18 cellular contexts compared by ENCODE assay signal in the genomic region with DNA sequence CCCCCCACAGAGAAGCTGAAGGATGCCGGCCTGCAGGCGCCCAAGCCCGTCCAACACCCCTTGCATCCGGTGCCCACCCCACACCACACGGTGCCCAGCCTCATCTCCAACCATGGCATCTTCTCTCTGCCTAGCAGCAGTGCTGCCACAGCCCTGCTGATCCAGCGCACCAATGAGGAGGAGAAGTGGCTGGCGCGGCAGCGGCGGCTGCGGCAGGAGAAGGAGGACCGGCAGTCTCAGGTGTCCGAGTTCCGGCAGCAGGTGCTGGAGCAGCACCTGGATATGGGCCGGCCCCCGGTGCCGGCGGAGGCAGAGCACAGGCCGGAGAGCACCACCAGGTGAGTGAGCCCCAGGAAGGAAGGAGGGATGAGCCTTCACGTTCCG.
"Had no signal": no experiment of that assay in that cellular context is flagged by ENCODE, and none has a peak within 500 bp of the region (broad histone marks: within the 10 kb centered on the region; RNA-seq: fewer than 3 reads in every experiment).

No MANE protein-coding gene starts in this region.

- H3K4me1 ChIP-seq: pancreas had no signal

- H3K4me1 Mint-ChIP-seq: activated B cell treated with CpG ODN at 0.5 μM for 24 hours had no signal

- H3K9me3 Mint-ChIP-seq: activated B cell treated with CpG ODN at 0.5 μM for 24 hours; activated CD4-positive, alpha-beta memory T cell treated with anti-CD3 and anti-CD28 coated beads for 36 hours; activated naive CD4-positive, alpha-beta T cell treated with anti-CD3 and anti-CD28 coated beads, Interleukin-2, amount 50 U/mL, for 72 hours; activated T-helper 1 cell treated with anti-CD3 and anti-CD28 coated beads, Interleukin-12 subunit alpha, Interleukin-12 subunit beta, Interleukin-2, Interleukin-4 antibody, amounts not matched to agents 30 ng/mL and 10 ng/mL and 1 ng/mL, durations not matched to agents 14 hours and 24 hours and 36 hours; memory B cell; naive thymus-derived CD4-positive, alpha-beta T cell; neural progenitor cell had no signal

- H3K36me3 Mint-ChIP-seq: activated naive CD4-positive, alpha-beta T cell treated with anti-CD3 and anti-CD28 coated beads, Interleukin-2, amount 50 U/mL, for 72 hours had no signal

- H3K9me3 ChIP-seq: adrenal gland, left lung, pancreas, sigmoid colon, thyroid gland had no signal

- DNase-seq: activated B cell treated with CpG ODN at 0.5 μM for 24 hours; activated CD4-positive, alpha-beta memory T cell treated with anti-CD3 and anti-CD28 coated beads for 36 hours; activated CD4-positive, alpha-beta T cell treated with anti-CD3 and anti-CD28 coated beads for 4 hours; activated gamma-delta T cell treated with Interleukin-2 at 50 U/mL for 16 hours; activated T-cell treated with anti-CD3 and anti-CD28 coated beads for 4 hours; adrenal gland; dorsolateral prefrontal cortex; hippocampal formation; naive thymus-derived CD4-positive, alpha-beta T cell; stimulated activated naive CD4-positive, alpha-beta T cell; thyroid gland had no signal

- H3K27me3 Mint-ChIP-seq: activated B cell treated with CpG ODN at 0.5 μM for 24 hours; activated CD4-positive, alpha-beta memory T cell treated with anti-CD3 and anti-CD28 coated beads for 36 hours; memory B cell; naive thymus-derived CD4-positive, alpha-beta T cell had no signal

- H3K4me3 ChIP-seq: adrenal gland, dorsolateral prefrontal cortex, left lung, neural progenitor cell, pancreas, sigmoid colon, thyroid gland had no signal

- H3K27ac ChIP-seq: adrenal gland, dorsolateral prefrontal cortex, neural progenitor cell, pancreas, thyroid gland had no signal

- H3K27me3 ChIP-seq: adrenal gland, dorsolateral prefrontal cortex, left lung, neural progenitor cell, pancreas, sigmoid colon, thyroid gland had no signal

- H3K36me3 ChIP-seq: neural progenitor cell had no signal

- H3K4me3 Mint-ChIP-seq: activated B cell treated with CpG ODN at 0.5 μM for 24 hours; activated CD4-positive, alpha-beta memory T cell treated with anti-CD3 and anti-CD28 coated beads for 36 hours; activated T-helper 1 cell treated with anti-CD3 and anti-CD28 coated beads, Interleukin-12 subunit alpha, Interleukin-12 subunit beta, Interleukin-2, Interleukin-4 antibody, amounts not matched to agents 30 ng/mL and 10 ng/mL and 1 ng/mL, durations not matched to agents 14 hours and 24 hours and 36 hours; memory B cell; naive thymus-derived CD4-positive, alpha-beta T cell; neural progenitor cell had no signal

- H3K27ac Mint-ChIP-seq: activated B cell treated with CpG ODN at 0.5 μM for 24 hours; activated CD4-positive, alpha-beta memory T cell treated with anti-CD3 and anti-CD28 coated beads for 36 hours; activated naive CD4-positive, alpha-beta T cell treated with anti-CD3 and anti-CD28 coated beads, Interleukin-2, amount 50 U/mL, for 72 hours; activated T-helper 1 cell treated with anti-CD3 and anti-CD28 coated beads, Interleukin-12 subunit alpha, Interleukin-12 subunit beta, Interleukin-2, Interleukin-4 antibody, amounts not matched to agents 30 ng/mL and 10 ng/mL and 1 ng/mL, durations not matched to agents 14 hours and 24 hours and 36 hours; memory B cell had no signal

- ATAC-seq: activated naive CD4-positive, alpha-beta T cell treated with anti-CD3 and anti-CD28 coated beads, Interleukin-2, amount 50 U/mL, for 72 hours; left lung; naive thymus-derived CD4-positive, alpha-beta T cell; pancreas had no signal
